Comparison of ENCODE assay signal across 10 cellular contexts in the genomic region with DNA sequence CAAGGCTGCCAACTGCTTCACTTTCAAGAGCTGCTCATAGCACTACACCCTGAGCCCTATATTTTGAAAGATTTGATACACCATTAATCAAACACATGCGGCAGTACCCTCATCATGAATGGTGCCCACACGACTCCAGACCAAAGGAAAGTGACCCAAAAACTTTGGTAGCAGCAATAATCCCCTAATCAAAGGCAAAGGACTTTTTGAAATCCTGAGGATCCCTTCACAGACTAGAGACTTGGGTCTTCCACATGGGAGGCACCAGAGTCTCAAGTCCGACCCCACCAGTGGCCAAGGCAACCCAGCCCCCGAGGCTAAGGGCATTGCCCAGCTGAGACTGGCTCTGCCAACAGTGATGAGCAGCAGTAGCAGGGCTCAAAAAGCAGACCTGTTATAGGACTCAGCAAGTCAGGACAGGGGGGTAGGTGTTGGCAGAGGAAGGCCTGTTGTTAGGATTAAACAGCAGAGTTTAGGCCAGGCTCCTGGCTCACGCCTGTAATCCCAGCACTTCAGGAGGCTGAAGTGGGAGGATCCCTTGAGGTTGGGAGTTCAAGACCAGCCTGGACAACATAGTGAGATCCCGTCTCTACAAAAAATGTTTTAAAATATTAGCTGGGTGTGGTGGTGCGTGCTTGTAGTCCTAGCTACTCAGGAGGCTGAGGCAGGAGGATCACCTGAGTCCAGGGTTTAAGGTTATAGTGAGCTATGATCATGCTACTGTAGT. TPM values are rescaled to one million over a fixed set of nuclear protein-coding genes. Genes with fewer than 3 reads are reported as not detected.
DNase-seq lines count a peak whose midpoint lies in the region; ATAC-seq and TF ChIP-seq lines count a peak whose summit lies in the region.
"Had no signal": no experiment of that assay in that cellular context is flagged by ENCODE, and none has a peak within 500 bp of the region (broad histone marks: within the 10 kb centered on the region; RNA-seq: fewer than 3 reads in every experiment).

No MANE protein-coding gene starts in this region.

- POLR2A ChIA-PET in activated CD4-positive, alpha-beta memory T cell treated with anti-CD3 and anti-CD28 coated beads for 36 hours (lab: Charles Lee) = interaction anchor here (1.9 kb wide), 1 partner anchor 76 kb away, joined by 5 read pairs; no protein-coding TSS in a partner anchor

- intact Hi-C loops in activated CD4-positive, alpha-beta T cell treated with anti-CD3 and anti-CD28 coated beads, Interleukin-2, amount 10 ng/mL, durations not matched to agents 24 days and 14 days (cut with micrococcal nuclease) = loop anchor here (5.0 kb wide), 1 partner anchor 177 kb away; the partner anchor contains the start of gene AKAP1
- intact Hi-C loops in activated CD4-positive, alpha-beta memory T cell treated with anti-CD3 and anti-CD28 coated beads for 36 hours (cut with micrococcal nuclease) = no loop called here
- intact Hi-C loops in testis (cut with DNase I; ENCODE audit: low total_unique reads) = no loop called here

- peak overlapping the region; percentile 97 for H3K4me3 Mint-ChIP-seq in activated CD4-positive, alpha-beta T cell treated with anti-CD3 and anti-CD28 coated beads, Interleukin-2, amount 10 ng/mL, durations not matched to agents 24 days and 14 days
- peak overlapping the region; percentile 87 for H3K4me3 Mint-ChIP-seq in activated CD4-positive, alpha-beta memory T cell treated with anti-CD3 and anti-CD28 coated beads for 36 hours

- H3K36me3 Mint-ChIP-seq in activated CD4-positive, alpha-beta T cell treated with anti-CD3 and anti-CD28 coated beads, Interleukin-2, amount 10 ng/mL, durations not matched to agents 24 days and 14 days (ENCODE audit: low read depth) = peaks cover 51% of the 10 kb centered on the region
- peaks cover 51% of the 10 kb centered on the region for H3K36me3 Mint-ChIP-seq in activated CD4-positive, alpha-beta memory T cell treated with anti-CD3 and anti-CD28 coated beads for 36 hours

- ATAC-seq in left lobe of liver (peak; percentile 7), HG03280 (IDR thresholded peaks at IDR 0.05; ENCODE audit: unreplicated experiment) (no peak)

- no peaks in the 10 kb centered on the region for H3K27me3 ChIP-seq in testis

- H3K4me1 ChIP-seq in testis = peaks cover 31% of the 10 kb centered on the region

- TF ChIP-seq CTCF in testis (IDR thresholded peaks at IDR 0.05) = no peak

- no peak for TF ChIP-seq POLR2A in testis (IDR thresholded peaks at IDR 0.05)

- H3K9me3 ChIP-seq in testis = no peaks in the 10 kb centered on the region
- H3K9me3 ChIP-seq: prostate gland had no signal

- no peaks in the 10 kb centered on the region for H3K9me3 Mint-ChIP-seq in activated CD4-positive, alpha-beta T cell treated with anti-CD3 and anti-CD28 coated beads, Interleukin-2, amount 10 ng/mL, durations not matched to agents 24 days and 14 days
- H3K9me3 Mint-ChIP-seq in activated CD4-positive, alpha-beta memory T cell treated with anti-CD3 and anti-CD28 coated beads for 36 hours = no peaks in the 10 kb centered on the region

- peak overlapping the region; percentile 9 to 85 for H3K27ac ChIP-seq in testis
- H3K27ac ChIP-seq: cardiac muscle cell, prostate gland had no signal

- CTCF ChIA-PET in activated CD4-positive, alpha-beta memory T cell treated with anti-CD3 and anti-CD28 coated beads for 36 hours (lab: Charles Lee) = interaction anchor here (0.6 to 3.4 kb wide), 5 partner anchors 17 to 91 kb away, joined by 3 to 10 read pairs (median 4); partner anchors contain the start of gene COIL

- H3K27me3 Mint-ChIP-seq in activated CD4-positive, alpha-beta T cell treated with anti-CD3 and anti-CD28 coated beads, Interleukin-2, amount 10 ng/mL, durations not matched to agents 24 days and 14 days = no peaks in the 10 kb centered on the region
- no peaks in the 10 kb centered on the region for H3K27me3 Mint-ChIP-seq in activated CD4-positive, alpha-beta memory T cell treated with anti-CD3 and anti-CD28 coated beads for 36 hours

- WGBS in testis, 2 donors = 73 to 82% methylated on average over 5 to 7 of the region's 7 CpGs

- peak overlapping the region; percentile 28 for H3K27ac Mint-ChIP-seq in activated CD4-positive, alpha-beta T cell treated with anti-CD3 and anti-CD28 coated beads, Interleukin-2, amount 10 ng/mL, durations not matched to agents 24 days and 14 days
- no peak overlapping the region for H3K27ac Mint-ChIP-seq in activated CD4-positive, alpha-beta memory T cell treated with anti-CD3 and anti-CD28 coated beads for 36 hours

- H3K4me3 ChIP-seq in testis = no peak overlapping the region
- H3K4me3 ChIP-seq: cardiac muscle cell, prostate gland had no signal

- H3K36me3 ChIP-seq in testis (ENCODE audit: low read depth, missing control alignments) = no peaks in the 10 kb centered on the region
- H3K36me3 ChIP-seq: prostate gland had no signal

- no peak for DNase-seq in activated CD4-positive, alpha-beta T cell treated with anti-CD3 and anti-CD28 coated beads, Interleukin-2, amount 10 ng/mL, durations not matched to agents 24 days and 14 days
- DNase-seq in activated CD4-positive, alpha-beta T cell treated with anti-CD3 and anti-CD28 coated beads, Interleukin-2, amount 50 U/mL, for 1 hour = no peak
- no peak for DNase-seq in activated CD4-positive, alpha-beta memory T cell treated with anti-CD3 and anti-CD28 coated beads for 36 hours
- peak; percentile 56 for DNase-seq in left lobe of liver (ENCODE audit: low spot score)
- no peak for DNase-seq in testis
- DNase-seq in NCI-H526 treated with DMSO at 0.1 percent for 48 hours (lab: John Stamatoyannopoulos, UW) = no peak
- no peak for DNase-seq in globus pallidus (ENCODE audit: low spot score)

- H3K4me1 Mint-ChIP-seq in activated CD4-positive, alpha-beta T cell treated with anti-CD3 and anti-CD28 coated beads, Interleukin-2, amount 10 ng/mL, durations not matched to agents 24 days and 14 days = peaks cover 64% of the 10 kb centered on the region
- H3K4me1 Mint-ChIP-seq in activated CD4-positive, alpha-beta memory T cell treated with anti-CD3 and anti-CD28 coated beads for 36 hours (ENCODE audit: low read depth) = peaks cover 50% of the 10 kb centered on the region

RNA-seq across cellular contexts. Expression of gene TRIM25, which starts 3.2 kb away (rescaled TPM):
- 88.8 and 99.8 TPM in 2 replicates for total RNA-seq in activated CD4-positive, alpha-beta T cell treated with anti-CD3 and anti-CD28 coated beads, Interleukin-2, amount 10 ng/mL, durations not matched to agents 24 days and 14 days
- 100 to 1,000 TPM; 106 to 126 TPM for total RNA-seq in activated CD4-positive, alpha-beta memory T cell treated with anti-CD3 and anti-CD28 coated beads for 36 hours
- total RNA-seq in left lobe of liver (55.4 TPM), testis (10 to 100 TPM; 66.4 to 76.3 TPM)
- 38.9 TPM for polyA plus RNA-seq in testis (ENCODE audit: insufficient read depth, low read depth, low replicate concordance)

RNA-seq across cellular contexts. Expression of gene COIL, which starts 50.2 kb away (rescaled TPM):
- 23.1 and 23.3 TPM in 2 replicates for total RNA-seq in activated CD4-positive, alpha-beta T cell treated with anti-CD3 and anti-CD28 coated beads, Interleukin-2, amount 10 ng/mL, durations not matched to agents 24 days and 14 days
- 10 to 100 TPM; 16.9 TPM for total RNA-seq in activated CD4-positive, alpha-beta memory T cell treated with anti-CD3 and anti-CD28 coated beads for 36 hours
- total RNA-seq in left lobe of liver (5.9 TPM), testis (10 to 100 TPM; 48.4 to 87.6 TPM)
- 214 TPM for polyA plus RNA-seq in testis (ENCODE audit: insufficient read depth, low read depth, low replicate concordance)
